In genomic region chr15:39782441-39783138, GRCh38 we compare ENCODE assay signal across 8 cellular contexts. TPM values are rescaled to one million over a fixed set of nuclear protein-coding genes. Genes with fewer than 3 reads are reported as not detected.
DNase-seq lines count a peak whose midpoint lies in the region; ATAC-seq and TF ChIP-seq lines count a peak whose summit lies in the region.

Gene FSIP1 (minus strand): TSS chr15:39782841. CDS start chr15:39776524, 6,317 bp downstream.

- H3K9me3 ChIP-seq in IMR-90 (ENCODE audit: control insufficient read depth, insufficient read depth, low read length) (no peaks in the 10 kb centered on the region), OCI-LY7 (ENCODE audit: low read length) (no peaks in the 10 kb centered on the region), mucosa of rectum (ENCODE audit: control insufficient read depth in 2 of 2, low read length in 2 of 2) (no peaks in the 10 kb centered on the region)

- peak within 1 kb of the TSS; percentile 94 for H4K5ac ChIP-seq in IMR-90 (ENCODE audit: low read depth, low read length)

- H3K27ac ChIP-seq in IMR-90 (ENCODE audit: insufficient read depth, low read length), result peak within 1 kb of the TSS; percentile 80
- peak within 1 kb of the TSS; percentile 13 for H3K27ac ChIP-seq in OCI-LY7 (ENCODE audit: low read depth, low read length, poor library complexity, severe bottlenecking)
- H3K27ac ChIP-seq in mucosa of rectum (ENCODE audit: low read depth in 2 of 2, low read length in 2 of 2), result peak within 1 kb of the TSS; percentile 58 to 76

- peak within 1 kb of the TSS; percentile 96 for H3K56ac ChIP-seq in IMR-90 (ENCODE audit: extremely low read depth, insufficient read depth, low read length)

- no peak for TF ChIP-seq POLR2A in IMR-90 (IDR thresholded peaks at IDR 0.05; ENCODE audit: low read depth, low read length)

- H3K4me1 ChIP-seq in IMR-90 (ENCODE audit: control insufficient read depth, insufficient read depth, low read length) (peaks cover 14% of the 10 kb centered on the region), OCI-LY7 (ENCODE audit: insufficient read depth, low read length, poor library complexity, severe bottlenecking) (peaks cover 18% of the 10 kb centered on the region), mucosa of rectum (ENCODE audit: control insufficient read depth in 2 of 2, insufficient read depth in 2 of 2, low read length in 2 of 2) (peaks cover 5 to 10% of the 10 kb centered on the region in 2 donors)

- peak within 1 kb of the TSS; percentile 81 for H4K91ac ChIP-seq in IMR-90 (ENCODE audit: insufficient read depth, low read depth, low read length)

- H3K4me3 ChIP-seq in IMR-90 (ENCODE audit: insufficient read depth, low read depth, low read length) (peak within 1 kb of the TSS; percentile 93), OCI-LY7 (ENCODE audit: low read depth, low read length, poor library complexity, severe bottlenecking) (peak within 1 kb of the TSS; percentile 84), epithelial cell of proximal tubule (ENCODE audit: low read depth, low read length) (peak within 1 kb of the TSS; percentile 75), mucosa of rectum (ENCODE audit: low read length in 2 of 2) (peak within 1 kb of the TSS; percentile 90 to 98)

- H3K79me2 ChIP-seq in OCI-LY7 (ENCODE audit: insufficient read depth, low read depth, low read length), result peaks cover 9% of the 10 kb centered on the region; the same call in 1 of the 2 replicates

- H3K9me1 ChIP-seq in IMR-90 (ENCODE audit: insufficient read depth, low read length), result no peaks in the 10 kb centered on the region

- H2BK5ac ChIP-seq in IMR-90 (ENCODE audit: low read depth, low read length, poor library complexity, severe bottlenecking), result peak within 1 kb of the TSS; percentile 90

- H3K4ac ChIP-seq in IMR-90 (ENCODE audit: low read depth, low read length), result peak within 1 kb of the TSS; percentile 92

- peak within 1 kb of the TSS; percentile 92 for H2AFZ ChIP-seq in IMR-90 (replicated peaks; ENCODE audit: low read length, poor library complexity)
- H2AFZ ChIP-seq in OCI-LY7 (ENCODE audit: low read length), result peak within 1 kb of the TSS; percentile 100

- H2BK20ac ChIP-seq in IMR-90 (ENCODE audit: low read depth, low read length), result peak within 1 kb of the TSS; percentile 9

- peak within 1 kb of the TSS; percentile 76 for H2BK120ac ChIP-seq in IMR-90 (ENCODE audit: low read depth, low read length)

- intact Hi-C loops in IMR-90 (cut with micrococcal nuclease), result loop anchor here (10.0 kb wide), 3 partner anchors 222 to 1078 kb away; partner anchors contain the start of gene BMF
- intact Hi-C loops in OCI-LY7 (cut with micrococcal nuclease; ENCODE audit: unreplicated experiment), result loop anchor here (5.0 to 10.0 kb wide), 4 partner anchors 150 to 540 kb away; partner anchors contain the start of genes BUB1B, EIF2AK4 and INAFM2

- DNase-seq in DMS114 treated with DMSO at 0.1 percent for 48 hours (lab: John Stamatoyannopoulos, UW; ENCODE audit: unreplicated experiment), result peak; percentile 88
- DNase-seq in IMR-90, result peak; percentile 96
- DNase-seq in OCI-LY7 (ENCODE audit: low spot score), result peak; percentile 98
- peak; percentile 93 for DNase-seq in activated T-cell treated with anti-CD3 and anti-CD28 coated beads for 48 hours (ENCODE audit: low read depth)
- DNase-seq in epithelial cell of proximal tubule (ENCODE audit: low read depth), result no peak
- DNase-seq in stimulated activated CD8-positive, alpha-beta memory T cell treated with anti-CD3 and anti-CD28 coated beads, Interleukin-4, amount 100 ng/mL, for 4 hours (ENCODE audit: low read depth in 2 of 2, low spot score in 1 of 2), result peak; percentile 85 to 89

- H4K20me1 ChIP-seq in IMR-90 (ENCODE audit: insufficient read depth, low read length) (no peaks in the 10 kb centered on the region), OCI-LY7 (ENCODE audit: insufficient read depth, low read length) (no peaks in the 10 kb centered on the region)

- ATAC-seq in GM21529 (IDR thresholded peaks at IDR 0.05; ENCODE audit: unreplicated experiment) (peak; percentile 97), IMR-90 (ENCODE audit: low read depth) (peak; percentile 98)

- H3K4me2 ChIP-seq in IMR-90 (ENCODE audit: low read depth, low read length), result peak within 1 kb of the TSS; percentile 97
- H3K4me2 ChIP-seq in OCI-LY7 (ENCODE audit: low read length), result peak within 1 kb of the TSS; percentile 87

- in situ Hi-C loops in IMR-90 (cut with MboI; ENCODE audit: low sequenced_read_pairs), result loop anchor here (10.0 kb wide), 1 partner anchor 172 kb away; no protein-coding TSS in a partner anchor

- H3K9me2 ChIP-seq in OCI-LY7 (ENCODE audit: insufficient read depth, low read length), result no peaks in the 10 kb centered on the region

- no peaks in the 10 kb centered on the region for H3K36me3 ChIP-seq in IMR-90 (ENCODE audit: control insufficient read depth, insufficient read depth, low read length)
- no peaks in the 10 kb centered on the region for H3K36me3 ChIP-seq in OCI-LY7 (ENCODE audit: insufficient read depth, low read length)
- no peaks in the 10 kb centered on the region for H3K36me3 ChIP-seq in mucosa of rectum (ENCODE audit: control insufficient read depth in 2 of 2, insufficient read depth in 2 of 2, low read length in 2 of 2)

- WGBS in IMR-90 (ENCODE audit: extremely low coverage in 2 of 2, insufficient read length in 1 of 2), 2 experiments, result 0% methylated on average over 30 of the region's 64 CpGs; no CpG with 5 or more reads in 1 of the 2 experiments

- H3K14ac ChIP-seq in IMR-90 (replicated peaks; ENCODE audit: low read depth, low read length), result peak within 1 kb of the TSS; percentile 96

- peak within 1 kb of the TSS; percentile 95 for H2BK15ac ChIP-seq in IMR-90 (ENCODE audit: low read depth, low read length)

- H3K27me3 ChIP-seq in IMR-90 (ENCODE audit: control insufficient read depth, insufficient read depth, low read length), result no peaks in the 10 kb centered on the region
- H3K27me3 ChIP-seq in mucosa of rectum (ENCODE audit: control insufficient read depth in 2 of 2, insufficient read depth in 2 of 2, low read length in 2 of 2), result no peaks in the 10 kb centered on the region

- TF ChIP-seq CTCF in IMR-90 (conservative IDR thresholded peaks at IDR 0.05; ENCODE audit: low read depth, low read length) (no peak), OCI-LY7 (conservative IDR thresholded peaks at IDR 0.05; ENCODE audit: low read length) (no peak), epithelial cell of proximal tubule (conservative IDR thresholded peaks at IDR 0.05; ENCODE audit: low read depth, low read length) (no peak)

- peak within 1 kb of the TSS; percentile 62; the same call in 1 of the 2 replicates for H2AK5ac ChIP-seq in IMR-90 (ENCODE audit: low read depth, low read length)

- peak within 1 kb of the TSS; percentile 85 to 98 for H4K8ac ChIP-seq in IMR-90 (ENCODE audit: low read depth in 2 of 2, low read length in 2 of 2)

- peak within 1 kb of the TSS; percentile 97 for H3K18ac ChIP-seq in IMR-90 (ENCODE audit: low read depth, low read length)

- H3K9ac ChIP-seq in IMR-90 (ENCODE audit: low read depth, low read length), result peak within 1 kb of the TSS; percentile 95
- H3K9ac ChIP-seq in mucosa of rectum (ENCODE audit: low read depth in 1 of 2, low read length in 2 of 2), result peak within 1 kb of the TSS; percentile 76 to 88

- peaks cover 8 to 38% of the 10 kb centered on the region in 2 experiments for H3K79me1 ChIP-seq in IMR-90 (ENCODE audit: low read depth in 1 of 2, low read length in 2 of 2)

- CTCF ChIA-PET in IMR-90 (lab: Yijun Ruan, JAX), result interaction anchor here (1.2 kb wide), 1 partner anchor 26 kb away, joined by 4 read pairs; no protein-coding TSS in a partner anchor
- CTCF ChIA-PET in OCI-LY7 (lab: Charles Lee; ENCODE audit: unreplicated experiment), result interaction anchor here (0.6 kb wide), 1 partner anchor 189 kb away, joined by 3 read pairs; no protein-coding TSS in a partner anchor

- peak within 1 kb of the TSS; percentile 84 for H2AK9ac ChIP-seq in IMR-90 (replicated peaks; ENCODE audit: low read depth, low read length, poor library complexity)

- peak within 1 kb of the TSS; percentile 98 for H3K23ac ChIP-seq in IMR-90 (ENCODE audit: low read depth, low read length)

- POLR2A ChIA-PET in IMR-90 (lab: Charles Lee; ENCODE audit: unreplicated experiment), result no interaction called here
- POLR2A ChIA-PET in OCI-LY7 (lab: Charles Lee), result interaction anchor here (0.6 to 2.0 kb wide), 8 partner anchors 8 to 635 kb away, joined by 3 to 7 read pairs (median 3); no protein-coding TSS in a partner anchor

- no peak for TF ChIP-seq RAD21 in IMR-90 (IDR thresholded peaks at IDR 0.05; ENCODE audit: low read length)

- dilution Hi-C loops in IMR-90 (cut with HindIII; ENCODE audit: low sequenced_read_pairs, unreplicated experiment), result no loop called here

- BruUV-seq in IMR-90 (replicated peaks; lab: Mats Ljungman, UMichigan) (no TSS peak), OCI-LY7 (replicated peaks; lab: Mats Ljungman, UMichigan) (no TSS peak)

TF ChIP-seq in IMR-90, 13 proteins besides CTCF, POLR2A, EP300 and RAD21 (continues in another document):
- no peak for TF ChIP-seq CHD1 (IDR thresholded peaks at IDR 0.05; ENCODE audit: low read depth, low read length)
- 0 out of 2 replicates have a peak, but pooled peaks have one; percentile 54 for TF ChIP-seq ELK1 (IDR thresholded peaks at IDR 0.05; ENCODE audit: borderline replicate concordance, low read depth, low read length)
- no peak for TF ChIP-seq NFE2L2 (IDR thresholded peaks at IDR 0.05; ENCODE audit: low read depth, low read length)
- peak; percentile 91 for TF ChIP-seq BHLHE40 (IDR thresholded peaks at IDR 0.05; ENCODE audit: low read depth, low read length)

RNA-seq across cellular contexts. Expression of gene FSIP1, which starts in this region (rescaled TPM):
- 0.18 and 0.56 TPM in 2 replicates for total RNA-seq in IMR-90 (2012; rRNA removed)
- 0.03 and 0.10 TPM in 2 replicates for polyA plus RNA-seq in IMR-90 (2012; rRNA removed)
- polyA plus RNA-seq in IMR-90 (2012; cell fraction: cytosol; rRNA removed), result 0.01 and 0.02 TPM in 2 replicates
- polyA plus RNA-seq in IMR-90 (2012; cell fraction: nucleus; rRNA removed; ENCODE audit: low replicate concordance), result 0.11 TPM in 1 of 2 replicates, not detected in the other
- total RNA-seq in OCI-LY7 (2014; rRNA removed; shearing (Covaris generic)), result 0.21 and 0.28 TPM in 2 replicates
- 0.65 and 0.66 TPM in 2 replicates for total RNA-seq in OCI-LY7 (2022)
- total RNA-seq in epithelial cell of proximal tubule, result 1.2 and 1.3 TPM in 2 replicates

Comparison
In these comparisons a context has a peak if more than half of its experiments do, and no peak if none do; other contexts are left out.
1. Peak in DNase-seq, ATAC-seq, H3K4me3 ChIP-seq, H3K27ac ChIP-seq, H3K9ac ChIP-seq and H3K4me2 ChIP-seq in IMR-90; RNA of the gene not detected or under 1 TPM.
2. Peak in DNase-seq, H3K4me3 ChIP-seq, H3K27ac ChIP-seq and H3K4me2 ChIP-seq in OCI-LY7; RNA of the gene not detected or under 1 TPM.
3. H3K27ac ChIP-seq: peak in every context shown above with its lines; median percentile 80 in IMR-90; 67 in mucosa of rectum; 13 in OCI-LY7.